22 cellular contexts compared by ENCODE assay signal in genomic region chrX:29024813-29025342, GRCh38.
A peak's percentile ranks its signal among the peaks of the same experiment; 100 is the strongest.
DNase-seq lines count a peak whose midpoint lies in the region; ATAC-seq and TF ChIP-seq lines count a peak whose summit lies in the region.
"Had no signal": no experiment of that assay in that cellular context is flagged by ENCODE, and none has a peak within 500 bp of the region (broad histone marks: within the 10 kb centered on the region; RNA-seq: fewer than 3 reads in every experiment).

No MANE protein-coding gene starts in this region.

- no peaks in the 10 kb centered on the region for H3K36me3 ChIP-seq in BLaER1 treated with 17β-estradiol and CSF1 and Interleukin-3, amounts not matched to agents 10 nM and 100 nM
- H3K36me3 ChIP-seq in Karpas-422 (ENCODE audit: insufficient read depth, low read length), result no peaks in the 10 kb centered on the region
- H3K36me3 ChIP-seq: BLaER1, SJCRH30 had no signal

- H3K27me3 ChIP-seq in BLaER1 treated with 17β-estradiol and CSF1 and Interleukin-3, amounts not matched to agents 10 nM and 100 nM, result no peaks in the 10 kb centered on the region
- H3K27me3 ChIP-seq in Karpas-422 (ENCODE audit: low read length), result no peaks in the 10 kb centered on the region
- H3K27me3 ChIP-seq: BLaER1, SJCRH30 had no signal

- peaks cover 0 to 14% (median 6%) of the 10 kb centered on the region in 11 experiments; a peak in 9 of 22 replicates for H3K9me3 ChIP-seq in BLaER1 treated with 17β-estradiol and CSF1 and Interleukin-3, amounts not matched to agents 10 nM and 100 nM (replicated peaks in 1 of 11)
- H3K9me3 ChIP-seq in Karpas-422 (ENCODE audit: low read length), result peaks cover 35% of the 10 kb centered on the region
- H3K9me3 ChIP-seq: A549, BLaER1, Caco-2, psoas muscle, SJCRH30 had no signal

- no peaks in the 10 kb centered on the region for H3K9me2 ChIP-seq in Karpas-422 (replicated peaks; ENCODE audit: insufficient read depth, low read length)

- DNase-seq in Jurkat, Clone E6-1 (ENCODE audit: low read depth, low spot score), result peak; percentile 0
- DNase-seq in NOMO-1 treated with DMSO at 0.1 percent for 48 hours (lab: John Stamatoyannopoulos, UW; ENCODE audit: unreplicated experiment) (peak; percentile 94), choroid plexus epithelial cell (ENCODE audit: low read depth) (peak; percentile 28), Karpas-422 (no peak), NCI-H1930 (lab: John Stamatoyannopoulos, UW) (no peak)
- DNase-seq: activated CD4-positive, alpha-beta T cell treated with anti-CD3 and anti-CD28 coated beads, Interleukin-2, amount 10 ng/mL, durations not matched to agents 7 days and 5 days; activated CD8-positive, alpha-beta memory T cell treated with anti-CD3 and anti-CD28 coated beads, Interleukin-2, amount 50 U/mL, for 4 hours; activated naive CD8-positive, alpha-beta T cell treated with anti-CD3 and anti-CD28 coated beads for 36 hours; Caco-2; effector CD4-positive, alpha-beta T cell; KG1; NCI-H526; psoas muscle; SJCRH30; substantia nigra; T-helper 17 cell had no signal

- H2AFZ ChIP-seq in Karpas-422 (ENCODE audit: low read length), result no peak overlapping the region

- peak overlapping the region in 8 of 11 experiments; percentile 23 to 67 (median 52); a peak in 14 of 22 replicates for H3K4me2 ChIP-seq in BLaER1 treated with 17β-estradiol and CSF1 and Interleukin-3, amounts not matched to agents 10 nM and 100 nM
- H3K4me2 ChIP-seq in Karpas-422 (ENCODE audit: low read depth, low read length, poor library complexity, severe bottlenecking), result no peak overlapping the region
- H3K4me2 ChIP-seq: A549, BLaER1 had no signal

- H3K4me3 ChIP-seq in BLaER1 treated with 17β-estradiol and CSF1 and Interleukin-3, amounts not matched to agents 10 nM and 100 nM, result no peak overlapping the region
- no peak overlapping the region for H3K4me3 ChIP-seq in Jurkat, Clone E6-1 (ENCODE audit: low read length)
- H3K4me3 ChIP-seq in choroid plexus epithelial cell (ENCODE audit: low read depth, low read length), result no peak overlapping the region
- H3K4me3 ChIP-seq in Karpas-422 (ENCODE audit: low read length), result no peak overlapping the region
- H3K4me3 ChIP-seq: A549, BLaER1, lung, psoas muscle, SJCRH30 had no signal

- ATAC-seq in GM19452 (IDR thresholded peaks at IDR 0.05; ENCODE audit: unreplicated experiment) (no peak), HG03139 (IDR thresholded peaks at IDR 0.05; ENCODE audit: unreplicated experiment) (no peak)
- ATAC-seq: A549, psoas muscle, T-helper 17 cell had no signal

- H3K9ac ChIP-seq in BLaER1 treated with 17β-estradiol and CSF1 and Interleukin-3, amounts not matched to agents 10 nM and 100 nM, result 0 out of 22 replicates have a peak overlapping the region, but pooled peaks of 1 of the 11 experiments have one; percentile 16
- H3K9ac ChIP-seq in Karpas-422 (ENCODE audit: low read length), result no peak overlapping the region
- H3K9ac ChIP-seq: BLaER1 had no signal

- TF ChIP-seq CTCF in choroid plexus epithelial cell (conservative IDR thresholded peaks at IDR 0.05; ENCODE audit: low read depth, low read length), result no peak

- no peaks in the 10 kb centered on the region for H4K20me1 ChIP-seq in BLaER1 treated with 17β-estradiol and CSF1 and Interleukin-3, amounts not matched to agents 10 nM and 100 nM
- H4K20me1 ChIP-seq in Karpas-422 (ENCODE audit: insufficient read depth, low read depth, low read length), result no peaks in the 10 kb centered on the region
- H4K20me1 ChIP-seq: BLaER1 had no signal

- H3K27ac ChIP-seq in BLaER1 treated with 17β-estradiol and CSF1 and Interleukin-3, amounts not matched to agents 10 nM and 100 nM, result peak overlapping the region in 7 of 11 experiments; percentile 45 to 78 (median 65); a peak in 13 of 22 replicates
- H3K27ac ChIP-seq in Karpas-422 (ENCODE audit: low read length), result no peak overlapping the region
- H3K27ac ChIP-seq: A549, BLaER1, psoas muscle, SJCRH30 had no signal

- no peaks in the 10 kb centered on the region for H3K79me2 ChIP-seq in Karpas-422 (ENCODE audit: low read length)

- H3K4me1 ChIP-seq in BLaER1 treated with 17β-estradiol and CSF1 and Interleukin-3, amounts not matched to agents 10 nM and 100 nM, result peaks cover 0 to 36% (median 18%) of the 10 kb centered on the region in 10 experiments; a peak in 14 of 20 replicates
- H3K4me1 ChIP-seq in Karpas-422 (ENCODE audit: low read length), result no peaks in the 10 kb centered on the region
- H3K4me1 ChIP-seq: A549, BLaER1, Caco-2, psoas muscle, SJCRH30 had no signal

Comparison
In these comparisons a context has a peak if more than half of its experiments do, and no peak if none do; other contexts are left out.
1. DNase-seq: peak in Jurkat, Clone E6-1 (single experiment), NOMO-1 treated with DMSO at 0.1 percent for 48 hours (single experiment) and choroid plexus epithelial cell (single experiment); none in Karpas-422 (single experiment) and NCI-H1930 (0 of 2).